8 cellular contexts compared by ENCODE assay signal in genomic region chr17:75845058-75845711, GRCh38. TPM values are rescaled to one million over a fixed set of nuclear protein-coding genes. Genes with fewer than 3 reads are reported as not detected.
A peak's percentile ranks its signal among the peaks of the same experiment; 100 is the strongest.
DNase-seq lines count a peak whose midpoint lies in the region; ATAC-seq and TF ChIP-seq lines count a peak whose summit lies in the region.

No MANE protein-coding gene starts in this region.

- no peak for TF ChIP-seq EP300 in transverse colon (IDR thresholded peaks at IDR 0.05; ENCODE audit: low read depth)

- 10 to 26% methylated on average over 7 to 8 of the region's 21 CpGs for WGBS in esophagus squamous epithelium, 2 donors
- WGBS in transverse colon (ENCODE audit: low coverage in 1 of 2), 2 donors, result 19% methylated on average over 21 of the region's 21 CpGs; no CpG with 5 or more reads in 1 of the 2 donors

- H3K9me3 ChIP-seq in esophagus squamous epithelium, result no peaks in the 10 kb centered on the region
- no peaks in the 10 kb centered on the region for H3K9me3 ChIP-seq in transverse colon

- peak overlapping the region; percentile 37 to 92 (median 80) for H3K27ac Mint-ChIP-seq in naive thymus-derived CD8-positive, alpha-beta T cell

- no peak for DNase-seq in BJ (ENCODE audit: low read depth)
- peak; percentile 16 for DNase-seq in NCI-H774 (lab: John Stamatoyannopoulos, UW)
- DNase-seq in activated CD8-positive, alpha-beta memory T cell treated with anti-CD3 and anti-CD28 coated beads, Interleukin-2, amount 50 U/mL, for 48 hours, result peak; percentile 84
- DNase-seq in esophagus squamous epithelium (lab: John Stamatoyannopoulos, UW), result no peak
- peak in 7 of 10 donors; percentile 40 to 77 (median 51) for DNase-seq in naive thymus-derived CD8-positive, alpha-beta T cell
- DNase-seq in transverse colon, result peak; percentile 91

- ATAC-seq in GM18870 (IDR thresholded peaks at IDR 0.05; ENCODE audit: unreplicated experiment) (peak; percentile 70), HG03095 (IDR thresholded peaks at IDR 0.05; ENCODE audit: unreplicated experiment) (peak; percentile 63)
- peak; percentile 42 to 43 for ATAC-seq in naive thymus-derived CD8-positive, alpha-beta T cell

- H3K4me3 Mint-ChIP-seq in naive thymus-derived CD8-positive, alpha-beta T cell, result peak overlapping the region in 8 of 10 donors; percentile 25 to 63 (median 46)

- H3K36me3 ChIP-seq in BJ (ENCODE audit: control insufficient read depth, insufficient read depth, low read length) (peaks cover 22% of the 10 kb centered on the region), esophagus squamous epithelium (peaks cover 34 to 58% (median 36%) of the 10 kb centered on the region in 3 donors), transverse colon (peaks cover 0 to 36% (median 14%) of the 10 kb centered on the region in 4 donors)

- H3K4me1 Mint-ChIP-seq in naive thymus-derived CD8-positive, alpha-beta T cell, result peaks cover 9 to 36% (median 28%) of the 10 kb centered on the region in 4 donors

- peak in 1 of 4 donors; percentile 9 for TF ChIP-seq POLR2A in esophagus squamous epithelium (IDR thresholded peaks at IDR 0.05)
- TF ChIP-seq POLR2A in transverse colon (IDR thresholded peaks at IDR 0.05), result peak; percentile 42

- peak; percentile 77 for TF ChIP-seq CTCF in BJ (IDR thresholded peaks at IDR 0.05; ENCODE audit: insufficient read depth, low read depth, low read length)
- peak; percentile 76 to 99 (median 93) for TF ChIP-seq CTCF in esophagus squamous epithelium (IDR thresholded peaks at IDR 0.05)
- peak; percentile 80 to 99 (median 87) for TF ChIP-seq CTCF in transverse colon (IDR thresholded peaks at IDR 0.05)

- H3K4me1 ChIP-seq in esophagus squamous epithelium (peaks cover 26 to 84% (median 56%) of the 10 kb centered on the region in 3 donors), transverse colon (peaks cover 20 to 51% (median 29%) of the 10 kb centered on the region in 4 donors)

- H3K4me3 ChIP-seq in BJ (ENCODE audit: low read depth, low read length) (no peak overlapping the region), esophagus squamous epithelium (peak overlapping the region in 2 of 4 donors; percentile 40 to 59), transverse colon (peak overlapping the region in 2 of 4 donors; percentile 28 to 32)

- peak overlapping the region; percentile 90 to 95 (median 92) for H3K27ac ChIP-seq in esophagus squamous epithelium
- H3K27ac ChIP-seq in transverse colon, result peak overlapping the region; percentile 79 to 85 (median 80)

- no peaks in the 10 kb centered on the region for H3K27me3 ChIP-seq in BJ (ENCODE audit: control insufficient read depth, insufficient read depth, low read length)
- H3K27me3 ChIP-seq in esophagus squamous epithelium, result no peaks in the 10 kb centered on the region
- H3K27me3 ChIP-seq in transverse colon, result no peaks in the 10 kb centered on the region

- CTCF ChIA-PET in BJ (lab: Yijun Ruan, JAX), result interaction anchor here (0.7 to 3.6 kb wide), 15 partner anchors 8 to 91 kb away, joined by 3 to 20 read pairs (median 4); partner anchors contain the start of genes GALK1, TRIM65 and WBP2

- POLR2A ChIA-PET in BJ (lab: Charles Lee), result no interaction called here
- POLR2A ChIA-PET in naive thymus-derived CD8-positive, alpha-beta T cell (lab: Charles Lee), result interaction anchor here (0.5 to 8.6 kb wide), 18 partner anchors 9 to 282 kb away, joined by 3 to 122 read pairs (median 8); partner anchors contain the start of genes GALK1, TRIM65, UNK and WBP2

- in situ Hi-C loops in transverse colon (cut with MboI; ENCODE audit: low pct_ligation_motif_present in 1 of 4, low pct_unique_long_range_greater_than_20kb in 1 of 4, low sequenced_read_pairs in 3 of 4), result no loop called here

- no peaks in the 10 kb centered on the region for H3K27me3 Mint-ChIP-seq in naive thymus-derived CD8-positive, alpha-beta T cell

- no peaks in the 10 kb centered on the region for H3K9me3 Mint-ChIP-seq in naive thymus-derived CD8-positive, alpha-beta T cell

- H3K36me3 Mint-ChIP-seq in naive thymus-derived CD8-positive, alpha-beta T cell, result peaks cover 0 to 45% (median 8%) of the 10 kb centered on the region in 3 donors

- intact Hi-C loops in esophagus squamous epithelium (cut with DNase I), result no loop called here
- intact Hi-C loops in transverse colon (cut with DNase I; ENCODE audit: low total_unique reads), result no loop called here

RNA-seq across cellular contexts. Expression of gene UNC13D, which starts 1.0 kb away (rescaled TPM):
- 0.28 and 0.40 TPM in 2 replicates for polyA plus RNA-seq in BJ (2011; rRNA removed)
- polyA minus RNA-seq in BJ (2011; rRNA and poly(A)+ RNA removed), result 0.51 and 0.62 TPM in 2 replicates
- 10 to 100 TPM; 16.5 to 21.5 (median 16.9) TPM for total RNA-seq in esophagus squamous epithelium
- 100 to 1,000 TPM; 147 to 153 TPM for total RNA-seq in naive thymus-derived CD8-positive, alpha-beta T cell
- polyA plus RNA-seq in naive thymus-derived CD8-positive, alpha-beta T cell, result 10 to 100 TPM; 50.3 to 78.0 (median 54.0) TPM
- 10 to 100 TPM in 3 of 4 donors, 1 to 10 TPM in 1; 3.0 to 48.3 (median 16.2) TPM for total RNA-seq in transverse colon

RNA-seq across cellular contexts. Expression of gene WBP2, which starts 9.9 kb away (rescaled TPM):
- polyA plus RNA-seq in BJ (2011; rRNA removed), result 28.5 and 37.0 TPM in 2 replicates
- 19.3 and 23.5 TPM in 2 replicates for polyA minus RNA-seq in BJ (2011; rRNA and poly(A)+ RNA removed)
- total RNA-seq in esophagus squamous epithelium (10 to 100 TPM; 24.9 to 44.2 (median 36.9) TPM), transverse colon (10 to 100 TPM; 27.7 to 75.1 (median 56.8) TPM)
- 100 to 1,000 TPM; 152 to 156 TPM for total RNA-seq in naive thymus-derived CD8-positive, alpha-beta T cell
- 10 to 100 TPM; 58.1 to 95.1 (median 70.6) TPM for polyA plus RNA-seq in naive thymus-derived CD8-positive, alpha-beta T cell

RNA-seq across cellular contexts. Expression of gene TRIM47, which starts 33.2 kb away (rescaled TPM):
- polyA plus RNA-seq in BJ (2011; rRNA removed), result 2.4 and 3.2 TPM in 2 replicates
- polyA minus RNA-seq in BJ (2011; rRNA and poly(A)+ RNA removed), result 2.4 and 3.7 TPM in 2 replicates
- 10 to 100 TPM; 19.5 to 33.4 (median 25.5) TPM for total RNA-seq in esophagus squamous epithelium
- total RNA-seq in naive thymus-derived CD8-positive, alpha-beta T cell, result 1 to 10 TPM; 9.7 to 9.9 TPM
- 1 to 10 TPM; 1.9 to 8.5 (median 4.2) TPM for polyA plus RNA-seq in naive thymus-derived CD8-positive, alpha-beta T cell
- 100 to 1,000 TPM in 1 of 4 donors, 10 to 100 TPM in 3; 38.6 to 118 (median 41.0) TPM for total RNA-seq in transverse colon

RNA-seq across cellular contexts. Expression of gene TRIM65, which starts 51.6 kb away (rescaled TPM):
- 5.5 and 8.6 TPM in 2 replicates for polyA plus RNA-seq in BJ (2011; rRNA removed)
- 6.7 and 8.5 TPM in 2 replicates for polyA minus RNA-seq in BJ (2011; rRNA and poly(A)+ RNA removed)
- total RNA-seq in esophagus squamous epithelium, result 10 to 100 TPM; 17.3 to 24.6 (median 19.6) TPM
- total RNA-seq in naive thymus-derived CD8-positive, alpha-beta T cell, result 10 to 100 TPM; 34.5 to 40.9 TPM
- 10 to 100 TPM; 13.4 to 31.8 (median 18.9) TPM for polyA plus RNA-seq in naive thymus-derived CD8-positive, alpha-beta T cell
- total RNA-seq in transverse colon, result 10 to 100 TPM; 16.8 to 21.7 (median 20.5) TPM

RNA-seq across cellular contexts. Expression of gene MRPL38, which starts 59.5 kb away (rescaled TPM):
- polyA plus RNA-seq in BJ (2011; rRNA removed), result 22.7 and 60.9 TPM in 2 replicates
- 39.1 and 47.6 TPM in 2 replicates for polyA minus RNA-seq in BJ (2011; rRNA and poly(A)+ RNA removed)
- total RNA-seq in esophagus squamous epithelium, result 10 to 100 TPM; 40.2 to 49.2 (median 41.0) TPM
- 100 to 1,000 TPM; 167 to 178 TPM for total RNA-seq in naive thymus-derived CD8-positive, alpha-beta T cell
- polyA plus RNA-seq in naive thymus-derived CD8-positive, alpha-beta T cell, result 10 to 100 TPM; 56.4 to 78.7 (median 64.7) TPM
- 100 to 1,000 TPM in 1 of 4 donors, 10 to 100 TPM in 3; 40.6 to 117 (median 48.5) TPM for total RNA-seq in transverse colon

Comparison
In these comparisons a context has a peak if more than half of its experiments do, and no peak if none do; other contexts are left out.
1. DNase-seq: peak in NCI-H774 (single experiment), activated CD8-positive, alpha-beta memory T cell treated with anti-CD3 and anti-CD28 coated beads, Interleukin-2, amount 50 U/mL, for 48 hours (single experiment), naive thymus-derived CD8-positive, alpha-beta T cell (7 of 10) and transverse colon (single experiment); none in BJ (single experiment) and esophagus squamous epithelium (single experiment).
2. Peak in every context shown above with its lines, with median percentiles within 50 percentile points of each other: CTCF ChIP-seq and ATAC-seq.